ENCODE assay signal across 10 cellular contexts in the genomic region with DNA sequence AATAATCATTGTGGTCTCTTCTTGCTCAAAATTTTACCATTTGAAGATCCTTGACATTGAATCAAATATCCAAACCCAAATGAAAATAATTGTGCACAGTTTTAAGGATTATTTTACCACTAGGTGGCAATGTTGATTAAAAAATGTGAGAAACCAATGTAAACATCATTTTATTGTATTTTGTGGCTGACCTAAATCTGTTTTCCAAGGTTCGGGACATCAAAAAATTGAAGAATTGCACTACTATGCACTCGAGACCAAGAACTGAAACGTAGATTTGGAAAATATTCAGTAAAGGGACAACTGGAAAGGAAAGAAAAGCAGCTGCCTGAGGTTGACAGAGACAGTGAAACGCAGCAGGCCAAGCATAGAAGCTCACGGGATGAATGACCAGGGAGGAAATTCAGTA.
A peak's percentile ranks its signal among the peaks of the same experiment; 100 is the strongest.
DNase-seq lines count a peak whose midpoint lies in the region; ATAC-seq and TF ChIP-seq lines count a peak whose summit lies in the region.
"Had no signal": no experiment of that assay in that cellular context is flagged by ENCODE, and none has a peak within 500 bp of the region (broad histone marks: within the 10 kb centered on the region; RNA-seq: fewer than 3 reads in every experiment).

No MANE protein-coding gene starts in this region.

- no peaks in the 10 kb centered on the region for H3K4me1 Mint-ChIP-seq in activated naive CD8-positive, alpha-beta T cell treated with anti-CD3 and anti-CD28 coated beads, Interleukin-2, amount 50 U/mL, for 24 hours
- H3K4me1 Mint-ChIP-seq: naive thymus-derived CD4-positive, alpha-beta T cell had no signal

- H3K4me3 Mint-ChIP-seq in activated naive CD8-positive, alpha-beta T cell treated with anti-CD3 and anti-CD28 coated beads, Interleukin-2, amount 50 U/mL, for 24 hours: no peak overlapping the region
- H3K4me3 Mint-ChIP-seq: naive thymus-derived CD4-positive, alpha-beta T cell had no signal

- H3K27ac Mint-ChIP-seq in activated naive CD8-positive, alpha-beta T cell treated with anti-CD3 and anti-CD28 coated beads, Interleukin-2, amount 50 U/mL, for 24 hours: no peak overlapping the region
- H3K27ac Mint-ChIP-seq: naive thymus-derived CD4-positive, alpha-beta T cell had no signal

- no peaks in the 10 kb centered on the region for H3K9me3 Mint-ChIP-seq in activated naive CD8-positive, alpha-beta T cell treated with anti-CD3 and anti-CD28 coated beads, Interleukin-2, amount 50 U/mL, for 24 hours
- H3K9me3 Mint-ChIP-seq: naive thymus-derived CD4-positive, alpha-beta T cell had no signal

- no peaks in the 10 kb centered on the region for H3K36me3 ChIP-seq in GM06990 (ENCODE audit: control insufficient read depth, insufficient read depth, low read length)
- H3K36me3 ChIP-seq: SJCRH30 had no signal

- TF ChIP-seq CTCF in GM06990 (IDR thresholded peaks at IDR 0.05; ENCODE audit: insufficient read depth, low read length, poor library complexity, severe bottlenecking): peak; percentile 3
- peak; percentile 39 for TF ChIP-seq CTCF in coronary artery (IDR thresholded peaks at IDR 0.05)

- no peaks in the 10 kb centered on the region for H3K27me3 ChIP-seq in GM06990 (replicated peaks; ENCODE audit: control insufficient read depth, insufficient read depth, low read length)
- H3K27me3 ChIP-seq: SJCRH30 had no signal

- peak overlapping the region in 1 of 2 donors; percentile 14 for H3K27ac ChIP-seq in coronary artery
- H3K27ac ChIP-seq: SJCRH30 had no signal

- H3K4me3 ChIP-seq in GM06990 (replicated peaks; ENCODE audit: low read depth, low read length) (no peak overlapping the region), coronary artery (no peak overlapping the region)
- H3K4me3 ChIP-seq: SJCRH30 had no signal

- no peak for ATAC-seq in HG02588 (IDR thresholded peaks at IDR 0.05; ENCODE audit: unreplicated experiment)
- no peak for ATAC-seq in HG02870 (IDR thresholded peaks at IDR 0.05; ENCODE audit: unreplicated experiment)
- ATAC-seq in activated naive CD8-positive, alpha-beta T cell treated with anti-CD3 and anti-CD28 coated beads, Interleukin-2, amount 50 U/mL, for 24 hours: no peak

- no peaks in the 10 kb centered on the region for H3K36me3 Mint-ChIP-seq in activated naive CD8-positive, alpha-beta T cell treated with anti-CD3 and anti-CD28 coated beads, Interleukin-2, amount 50 U/mL, for 24 hours (ENCODE audit: low read depth)
- H3K36me3 Mint-ChIP-seq: naive thymus-derived CD4-positive, alpha-beta T cell had no signal

- DNase-seq in GM06990 (ENCODE audit: extremely low read depth, insufficient read length): no peak
- DNase-seq in NCI-H128 (lab: John Stamatoyannopoulos, UW; ENCODE audit: unreplicated experiment): peak; percentile 42
- no peak for DNase-seq in coronary artery (ENCODE audit: low spot score)
- peak; percentile 81 for DNase-seq in middle frontal gyrus (ENCODE audit: extremely low spot score, low spot score)
- DNase-seq in T-helper 9 cell: no peak
- DNase-seq in activated naive CD8-positive, alpha-beta T cell treated with anti-CD3 and anti-CD28 coated beads, Interleukin-2, amount 50 U/mL, for 24 hours: no peak

- peaks cover 1% of the 10 kb centered on the region for H3K27me3 Mint-ChIP-seq in activated naive CD8-positive, alpha-beta T cell treated with anti-CD3 and anti-CD28 coated beads, Interleukin-2, amount 50 U/mL, for 24 hours

Comparison
In these comparisons a context has a peak if more than half of its experiments do, and no peak if none do; other contexts are left out.
1. DNase-seq: peak in NCI-H128 (single experiment) and middle frontal gyrus (single experiment); none in GM06990 (single experiment), coronary artery (single experiment), T-helper 9 cell (single experiment) and activated naive CD8-positive, alpha-beta T cell treated with anti-CD3 and anti-CD28 coated beads, Interleukin-2, amount 50 U/mL, for 24 hours (single experiment).